In genomic region chr16:51773051-51773450, GRCh38 we compare ENCODE assay signal across 25 cellular contexts.
"Had no signal": no experiment of that assay in that cellular context is flagged by ENCODE, and none has a peak within 500 bp of the region (broad histone marks: within the 10 kb centered on the region; RNA-seq: fewer than 3 reads in every experiment).

No MANE protein-coding gene starts in this region.

- H3K9me3 Mint-ChIP-seq: activated B cell treated with CpG ODN at 0.5 μM for 24 hours; activated T-cell treated with anti-CD3 and anti-CD28 coated beads, Interleukin-2, amount 50 U/mL, for 4 hours; activated T-helper 2 cell treated with anti-CD3 and anti-CD28 coated beads, Interferon-gamma antibody, Interleukin-2, Interleukin-4, amounts not matched to agents 10 μg/mL and 5 μg/mL and 100 μg/mL, durations not matched to agents 14 hours and 24 hours and 36 hours; mesothelial cell of epicardium had no signal

- H3K27me3 Mint-ChIP-seq: activated B cell treated with CpG ODN at 0.5 μM for 24 hours; activated CD4-positive, alpha-beta T cell treated with anti-CD3 and anti-CD28 coated beads for 36 hours; activated naive CD8-positive, alpha-beta T cell; naive thymus-derived CD8-positive, alpha-beta T cell; stimulated activated naive CD8-positive, alpha-beta T cell treated with anti-CD3 and anti-CD28 coated beads, Interleukin-15, Interleukin-2, amounts not matched to agents 100 ng/mL and 50 ng/mL, for 24 hours had no signal

- ATAC-seq: activated CD4-positive, alpha-beta T cell treated with anti-CD3 and anti-CD28 coated beads for 36 hours; activated T-cell treated with anti-CD3 and anti-CD28 coated beads, Interleukin-2, amount 50 U/mL, for 4 hours; esophagus mucosa; left lung; naive thymus-derived CD8-positive, alpha-beta T cell; right cardiac atrium had no signal

- H3K27ac Mint-ChIP-seq: activated B cell treated with CpG ODN at 0.5 μM for 24 hours; activated CD4-positive, alpha-beta T cell treated with anti-CD3 and anti-CD28 coated beads for 36 hours; activated naive CD8-positive, alpha-beta T cell; activated T-helper 2 cell treated with anti-CD3 and anti-CD28 coated beads, Interferon-gamma antibody, Interleukin-2, Interleukin-4, amounts not matched to agents 10 μg/mL and 5 μg/mL and 100 μg/mL, durations not matched to agents 14 hours and 24 hours and 36 hours; mesothelial cell of epicardium; stimulated activated naive CD8-positive, alpha-beta T cell treated with anti-CD3 and anti-CD28 coated beads, Interleukin-15, Interleukin-2, amounts not matched to agents 100 ng/mL and 50 ng/mL, for 24 hours had no signal

- DNase-seq: activated B cell treated with CpG ODN at 0.5 μM for 24 hours; activated CD4-positive, alpha-beta T cell treated with anti-CD3 and anti-CD28 coated beads for 36 hours; activated CD4-positive, alpha-beta T cell treated with anti-CD3 and anti-CD28 coated beads, Interleukin-2, amount 50 U/mL, for 48 hours; activated CD8-positive, alpha-beta memory T cell treated with anti-CD3 and anti-CD28 coated beads, Interleukin-2, amount 50 U/mL, for 48 hours; activated naive CD4-positive, alpha-beta T cell; activated T-cell treated with anti-CD3 and anti-CD28 coated beads, Interleukin-2, amount 50 U/mL, for 4 hours; adrenal gland; central memory CD4-positive, alpha-beta T cell; effector memory CD4-positive, alpha-beta T cell; head of caudate nucleus; kidney glomerular epithelial cell; left lung; naive thymus-derived CD8-positive, alpha-beta T cell; right cardiac atrium; stimulated activated CD4-positive, alpha-beta T cell treated with anti-CD3 and anti-CD28 coated beads, Interleukin-1b, Interleukin-23, amount 100 ng/mL, for 48 hours; substantia nigra; T-helper 1 cell; thyroid gland had no signal

- H3K9ac ChIP-seq: parathyroid adenoma had no signal

- H3K27ac ChIP-seq: adrenal gland, left lung, parathyroid adenoma, thyroid gland had no signal

- H3K27me3 ChIP-seq: adrenal gland, left lung, thyroid gland had no signal

- H3K4me1 ChIP-seq: adrenal gland, left lung, parathyroid adenoma had no signal

- H3K4me3 ChIP-seq: adrenal gland, left lung, lung, thyroid gland had no signal

- H3K4me3 Mint-ChIP-seq: activated B cell treated with CpG ODN at 0.5 μM for 24 hours; activated CD4-positive, alpha-beta T cell treated with anti-CD3 and anti-CD28 coated beads for 36 hours; activated naive CD8-positive, alpha-beta T cell; activated T-cell treated with anti-CD3 and anti-CD28 coated beads, Interleukin-2, amount 50 U/mL, for 4 hours; mesothelial cell of epicardium; naive thymus-derived CD8-positive, alpha-beta T cell; stimulated activated naive CD8-positive, alpha-beta T cell treated with anti-CD3 and anti-CD28 coated beads, Interleukin-15, Interleukin-2, amounts not matched to agents 100 ng/mL and 50 ng/mL, for 24 hours had no signal

- H3K36me3 ChIP-seq: adrenal gland, left lung, thyroid gland had no signal

- H3K4me1 Mint-ChIP-seq: activated CD4-positive, alpha-beta T cell treated with anti-CD3 and anti-CD28 coated beads for 36 hours; mesothelial cell of epicardium; naive thymus-derived CD8-positive, alpha-beta T cell had no signal

- H3K79me2 ChIP-seq: parathyroid adenoma had no signal

- H3K9me3 ChIP-seq: adrenal gland, left lung, thyroid gland had no signal

- H3K36me3 Mint-ChIP-seq: activated naive CD8-positive, alpha-beta T cell; mesothelial cell of epicardium; naive thymus-derived CD8-positive, alpha-beta T cell had no signal
